Comparison of ENCODE assay signal across 2 cellular contexts in the genomic region with DNA sequence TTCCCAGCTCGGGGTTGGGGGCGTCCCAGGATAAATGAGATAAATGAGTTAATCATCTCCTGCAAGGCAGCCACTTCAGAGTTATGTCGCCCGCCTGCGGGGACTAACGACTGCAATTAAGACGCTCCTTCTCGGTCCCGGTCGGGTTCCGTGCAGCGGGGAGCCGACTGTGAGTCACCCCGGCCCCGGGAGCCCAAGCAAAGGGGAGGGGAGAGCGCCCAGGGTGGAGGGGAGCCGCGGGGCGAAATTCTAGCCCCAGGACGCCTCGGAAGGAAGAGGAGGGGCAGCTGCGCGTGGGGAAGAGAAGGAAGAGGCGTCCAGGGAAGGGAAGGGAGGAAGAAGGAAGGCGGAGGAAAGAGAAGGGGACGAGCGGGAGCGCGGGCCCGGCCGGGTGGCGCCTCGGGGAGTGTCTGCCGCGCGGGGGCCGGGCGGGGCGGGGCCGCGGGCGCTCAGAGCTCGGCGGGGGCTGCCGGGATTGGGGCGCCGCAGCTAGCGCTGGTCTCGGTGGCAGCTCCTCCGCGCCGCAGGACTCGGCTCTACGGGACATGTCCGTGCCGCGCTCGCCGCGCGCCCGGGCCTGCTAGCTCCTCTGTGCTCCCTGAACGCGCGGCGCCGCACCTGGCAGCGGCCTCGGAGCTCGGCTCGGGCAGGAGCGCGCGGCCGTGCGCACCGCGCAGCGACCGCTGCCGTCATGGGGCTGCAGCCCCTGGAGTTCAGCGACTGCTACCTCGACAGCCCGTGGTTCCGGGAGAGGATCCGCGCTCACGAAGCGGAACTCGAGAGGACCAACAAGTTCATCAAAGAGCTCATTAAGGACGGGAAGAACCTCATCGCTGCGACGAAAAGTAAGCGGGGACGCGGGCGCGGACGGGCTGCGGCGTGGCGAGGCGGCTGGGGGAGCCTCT.
TF ChIP-seq lines count a peak whose summit lies in the region.

A gene with protein sequence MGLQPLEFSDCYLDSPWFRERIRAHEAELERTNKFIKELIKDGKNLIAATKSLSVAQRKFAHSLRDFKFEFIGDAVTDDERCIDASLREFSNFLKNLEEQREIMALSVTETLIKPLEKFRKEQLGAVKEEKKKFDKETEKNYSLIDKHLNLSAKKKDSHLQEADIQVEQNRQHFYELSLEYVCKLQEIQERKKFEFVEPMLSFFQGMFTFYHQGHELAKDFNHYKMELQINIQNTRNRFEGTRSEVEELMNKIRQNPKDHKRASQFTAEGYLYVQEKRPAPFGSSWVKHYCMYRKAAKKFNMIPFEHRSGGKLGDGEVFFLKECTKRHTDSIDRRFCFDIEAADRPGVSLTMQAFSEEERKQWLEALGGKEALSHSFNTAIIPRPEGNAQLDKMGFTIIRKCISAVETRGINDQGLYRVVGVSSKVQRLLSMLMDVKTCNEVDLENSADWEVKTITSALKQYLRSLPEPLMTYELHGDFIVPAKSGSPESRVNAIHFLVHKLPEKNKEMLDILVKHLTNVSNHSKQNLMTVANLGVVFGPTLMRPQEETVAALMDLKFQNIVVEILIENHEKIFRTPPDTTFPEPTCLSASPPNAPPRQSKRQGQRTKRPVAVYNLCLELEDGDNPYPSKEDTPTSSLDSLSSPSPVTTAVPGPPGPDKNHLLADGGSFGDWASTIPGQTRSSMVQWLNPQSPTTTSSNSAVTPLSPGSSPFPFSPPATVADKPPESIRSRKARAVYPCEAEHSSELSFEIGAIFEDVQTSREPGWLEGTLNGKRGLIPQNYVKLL (plus strand): TSS at position 478 of the 905 bp plus-strand sequence. CDS start 214 bp downstream, at position 692.

TF ChIP-seq in PFSK-1, 5 proteins besides CTCF, POLR2A, EP300 and RAD21 (continued from another document):
- no peak for TF ChIP-seq SIN3A (IDR thresholded peaks at IDR 0.05; ENCODE audit: borderline replicate concordance, insufficient read depth, low read length)

TF ChIP-seq in neural cell, 6 proteins besides CTCF, POLR2A, EP300 and RAD21 (continued from another document):
- TF ChIP-seq, protein P1, sequence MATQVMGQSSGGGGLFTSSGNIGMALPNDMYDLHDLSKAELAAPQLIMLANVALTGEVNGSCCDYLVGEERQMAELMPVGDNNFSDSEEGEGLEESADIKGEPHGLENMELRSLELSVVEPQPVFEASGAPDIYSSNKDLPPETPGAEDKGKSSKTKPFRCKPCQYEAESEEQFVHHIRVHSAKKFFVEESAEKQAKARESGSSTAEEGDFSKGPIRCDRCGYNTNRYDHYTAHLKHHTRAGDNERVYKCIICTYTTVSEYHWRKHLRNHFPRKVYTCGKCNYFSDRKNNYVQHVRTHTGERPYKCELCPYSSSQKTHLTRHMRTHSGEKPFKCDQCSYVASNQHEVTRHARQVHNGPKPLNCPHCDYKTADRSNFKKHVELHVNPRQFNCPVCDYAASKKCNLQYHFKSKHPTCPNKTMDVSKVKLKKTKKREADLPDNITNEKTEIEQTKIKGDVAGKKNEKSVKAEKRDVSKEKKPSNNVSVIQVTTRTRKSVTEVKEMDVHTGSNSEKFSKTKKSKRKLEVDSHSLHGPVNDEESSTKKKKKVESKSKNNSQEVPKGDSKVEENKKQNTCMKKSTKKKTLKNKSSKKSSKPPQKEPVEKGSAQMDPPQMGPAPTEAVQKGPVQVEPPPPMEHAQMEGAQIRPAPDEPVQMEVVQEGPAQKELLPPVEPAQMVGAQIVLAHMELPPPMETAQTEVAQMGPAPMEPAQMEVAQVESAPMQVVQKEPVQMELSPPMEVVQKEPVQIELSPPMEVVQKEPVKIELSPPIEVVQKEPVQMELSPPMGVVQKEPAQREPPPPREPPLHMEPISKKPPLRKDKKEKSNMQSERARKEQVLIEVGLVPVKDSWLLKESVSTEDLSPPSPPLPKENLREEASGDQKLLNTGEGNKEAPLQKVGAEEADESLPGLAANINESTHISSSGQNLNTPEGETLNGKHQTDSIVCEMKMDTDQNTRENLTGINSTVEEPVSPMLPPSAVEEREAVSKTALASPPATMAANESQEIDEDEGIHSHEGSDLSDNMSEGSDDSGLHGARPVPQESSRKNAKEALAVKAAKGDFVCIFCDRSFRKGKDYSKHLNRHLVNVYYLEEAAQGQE (IDR thresholded peaks at IDR 0.05; ENCODE audit: borderline replicate concordance), result no peak
- no peak for TF ChIP-seq TAF1 (IDR thresholded peaks at IDR 0.05; ENCODE audit: low read depth)
- TF ChIP-seq EZH2 (IDR thresholded peaks at IDR 0.05; ENCODE audit: borderline replicate concordance, insufficient read depth, low read length, poor library complexity, severe bottlenecking), result no peak
- peak; percentile 43 for TF ChIP-seq MXI1 (conservative IDR thresholded peaks at IDR 0.05; ENCODE audit: poor library complexity, severe bottlenecking)
- peak; percentile 46 for TF ChIP-seq POLR2AphosphoS5 (IDR thresholded peaks at IDR 0.05)
